In the genomic region with DNA sequence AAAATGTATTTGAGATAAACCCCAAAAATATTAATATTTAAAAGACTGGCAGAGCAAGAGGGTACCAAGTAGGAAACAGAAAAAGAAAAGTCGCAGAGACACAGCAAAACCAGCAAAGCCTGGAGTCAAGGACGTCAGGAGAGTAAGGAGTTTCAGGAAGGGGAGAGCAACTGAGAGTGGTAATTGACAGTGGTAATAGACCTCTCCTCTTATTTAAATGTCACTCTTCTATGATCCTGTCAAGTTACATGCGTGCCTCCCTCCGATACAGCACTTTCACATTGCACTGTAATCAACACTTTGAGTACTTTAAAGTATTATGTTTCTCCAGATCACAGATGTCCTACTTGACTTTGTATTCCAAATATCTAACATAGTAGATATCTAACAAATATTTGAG, we compare ENCODE assay signal across 2 cellular contexts.
TF ChIP-seq lines count a peak whose summit lies in the region.

No MANE protein-coding gene starts in this region.

TF ChIP-seq in K562, 482 proteins besides CTCF, POLR2A, EP300 and RAD21 (continued from another document):
- TF ChIP-seq, protein P1, sequence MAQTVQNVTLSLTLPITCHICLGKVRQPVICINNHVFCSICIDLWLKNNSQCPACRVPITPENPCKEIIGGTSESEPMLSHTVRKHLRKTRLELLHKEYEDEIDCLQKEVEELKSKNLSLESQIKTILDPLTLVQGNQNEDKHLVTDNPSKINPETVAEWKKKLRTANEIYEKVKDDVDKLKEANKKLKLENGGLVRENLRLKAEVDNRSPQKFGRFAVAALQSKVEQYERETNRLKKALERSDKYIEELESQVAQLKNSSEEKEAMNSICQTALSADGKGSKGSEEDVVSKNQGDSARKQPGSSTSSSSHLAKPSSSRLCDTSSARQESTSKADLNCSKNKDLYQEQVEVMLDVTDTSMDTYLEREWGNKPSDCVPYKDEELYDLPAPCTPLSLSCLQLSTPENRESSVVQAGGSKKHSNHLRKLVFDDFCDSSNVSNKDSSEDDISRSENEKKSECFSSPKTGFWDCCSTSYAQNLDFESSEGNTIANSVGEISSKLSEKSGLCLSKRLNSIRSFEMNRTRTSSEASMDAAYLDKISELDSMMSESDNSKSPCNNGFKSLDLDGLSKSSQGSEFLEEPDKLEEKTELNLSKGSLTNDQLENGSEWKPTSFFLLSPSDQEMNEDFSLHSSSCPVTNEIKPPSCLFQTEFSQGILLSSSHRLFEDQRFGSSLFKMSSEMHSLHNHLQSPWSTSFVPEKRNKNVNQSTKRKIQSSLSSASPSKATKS (CRISPR knock-in tag; IDR thresholded peaks at IDR 0.05), result no peak
- TF ChIP-seq MCM5 (IDR thresholded peaks at IDR 0.05; ENCODE audit: low read depth), result no peak
- TF ChIP-seq NFE2L1 (tag; IDR thresholded peaks at IDR 0.05; ENCODE audit: borderline replicate concordance, low read depth), result no peak
- TF ChIP-seq BACH1 (tag; IDR thresholded peaks at IDR 0.05), result no peak
- TF ChIP-seq, protein P2, sequence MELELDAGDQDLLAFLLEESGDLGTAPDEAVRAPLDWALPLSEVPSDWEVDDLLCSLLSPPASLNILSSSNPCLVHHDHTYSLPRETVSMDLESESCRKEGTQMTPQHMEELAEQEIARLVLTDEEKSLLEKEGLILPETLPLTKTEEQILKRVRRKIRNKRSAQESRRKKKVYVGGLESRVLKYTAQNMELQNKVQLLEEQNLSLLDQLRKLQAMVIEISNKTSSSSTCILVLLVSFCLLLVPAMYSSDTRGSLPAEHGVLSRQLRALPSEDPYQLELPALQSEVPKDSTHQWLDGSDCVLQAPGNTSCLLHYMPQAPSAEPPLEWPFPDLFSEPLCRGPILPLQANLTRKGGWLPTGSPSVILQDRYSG (tag; conservative IDR thresholded peaks at IDR 0.05; ENCODE audit: low read depth), result no peak
- TF ChIP-seq EHMT2 (IDR thresholded peaks at IDR 0.05), result no peak

TF ChIP-seq in neural cell, 6 proteins besides CTCF, POLR2A, EP300 and RAD21:
- TF ChIP-seq, protein P3, sequence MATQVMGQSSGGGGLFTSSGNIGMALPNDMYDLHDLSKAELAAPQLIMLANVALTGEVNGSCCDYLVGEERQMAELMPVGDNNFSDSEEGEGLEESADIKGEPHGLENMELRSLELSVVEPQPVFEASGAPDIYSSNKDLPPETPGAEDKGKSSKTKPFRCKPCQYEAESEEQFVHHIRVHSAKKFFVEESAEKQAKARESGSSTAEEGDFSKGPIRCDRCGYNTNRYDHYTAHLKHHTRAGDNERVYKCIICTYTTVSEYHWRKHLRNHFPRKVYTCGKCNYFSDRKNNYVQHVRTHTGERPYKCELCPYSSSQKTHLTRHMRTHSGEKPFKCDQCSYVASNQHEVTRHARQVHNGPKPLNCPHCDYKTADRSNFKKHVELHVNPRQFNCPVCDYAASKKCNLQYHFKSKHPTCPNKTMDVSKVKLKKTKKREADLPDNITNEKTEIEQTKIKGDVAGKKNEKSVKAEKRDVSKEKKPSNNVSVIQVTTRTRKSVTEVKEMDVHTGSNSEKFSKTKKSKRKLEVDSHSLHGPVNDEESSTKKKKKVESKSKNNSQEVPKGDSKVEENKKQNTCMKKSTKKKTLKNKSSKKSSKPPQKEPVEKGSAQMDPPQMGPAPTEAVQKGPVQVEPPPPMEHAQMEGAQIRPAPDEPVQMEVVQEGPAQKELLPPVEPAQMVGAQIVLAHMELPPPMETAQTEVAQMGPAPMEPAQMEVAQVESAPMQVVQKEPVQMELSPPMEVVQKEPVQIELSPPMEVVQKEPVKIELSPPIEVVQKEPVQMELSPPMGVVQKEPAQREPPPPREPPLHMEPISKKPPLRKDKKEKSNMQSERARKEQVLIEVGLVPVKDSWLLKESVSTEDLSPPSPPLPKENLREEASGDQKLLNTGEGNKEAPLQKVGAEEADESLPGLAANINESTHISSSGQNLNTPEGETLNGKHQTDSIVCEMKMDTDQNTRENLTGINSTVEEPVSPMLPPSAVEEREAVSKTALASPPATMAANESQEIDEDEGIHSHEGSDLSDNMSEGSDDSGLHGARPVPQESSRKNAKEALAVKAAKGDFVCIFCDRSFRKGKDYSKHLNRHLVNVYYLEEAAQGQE (IDR thresholded peaks at IDR 0.05; ENCODE audit: borderline replicate concordance), result peak; percentile 87
- TF ChIP-seq EZH2 (IDR thresholded peaks at IDR 0.05; ENCODE audit: borderline replicate concordance, insufficient read depth, low read length, poor library complexity, severe bottlenecking), result no peak
- TF ChIP-seq MXI1 (conservative IDR thresholded peaks at IDR 0.05; ENCODE audit: poor library complexity, severe bottlenecking), result no peak
- no peak for TF ChIP-seq TAF1 (IDR thresholded peaks at IDR 0.05; ENCODE audit: low read depth)
- peak; percentile 86 for TF ChIP-seq POLR2AphosphoS5 (IDR thresholded peaks at IDR 0.05)
- no peak for TF ChIP-seq SMC3 (conservative IDR thresholded peaks at IDR 0.05; ENCODE audit: poor library complexity)
